ENCODE assay signal across 9 cellular contexts in the genomic region with DNA sequence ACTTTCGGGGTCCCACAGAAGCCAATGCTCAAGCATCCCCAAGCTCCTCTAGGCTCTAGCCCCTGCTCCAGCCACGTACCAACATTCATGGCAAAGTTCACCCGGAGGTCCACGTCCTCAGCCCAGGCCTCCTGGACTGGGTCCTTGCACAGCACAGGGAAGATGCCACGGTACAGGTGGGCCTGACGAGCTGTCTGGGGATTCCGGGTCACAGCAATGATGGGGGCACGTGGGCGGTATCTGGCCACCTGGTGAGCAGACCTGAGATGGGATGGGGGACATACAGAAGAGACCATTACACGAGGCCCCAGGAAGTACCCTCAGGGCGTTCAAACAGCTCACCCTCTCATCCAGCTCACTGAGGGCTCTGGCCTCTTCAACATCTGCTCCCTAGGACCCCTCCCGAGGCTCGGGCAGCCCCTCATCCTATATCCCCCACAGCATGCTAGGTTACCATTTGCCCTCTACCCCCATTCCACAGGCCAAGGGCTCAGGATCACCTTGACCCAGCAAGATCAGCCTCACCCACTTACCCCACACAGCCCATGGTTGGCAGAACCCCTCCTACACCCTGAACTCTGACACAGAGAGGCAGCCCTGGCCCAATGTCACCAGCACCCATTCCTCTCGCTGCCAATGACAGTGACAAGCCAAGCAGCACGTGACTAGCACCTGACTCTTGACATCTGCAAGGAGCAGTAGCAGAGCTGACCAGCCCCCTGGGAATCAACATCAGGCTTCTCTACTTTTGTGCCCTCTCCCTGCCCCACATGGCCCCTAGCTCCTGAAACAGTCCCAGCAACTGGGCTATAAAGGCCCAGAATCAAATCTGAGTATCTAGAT. TPM values are rescaled to one million over a fixed set of nuclear protein-coding genes. Genes with fewer than 3 reads are reported as not detected.
DNase-seq lines count a peak whose midpoint lies in the region; ATAC-seq and TF ChIP-seq lines count a peak whose summit lies in the region.
"Had no signal": no experiment of that assay in that cellular context is flagged by ENCODE, and none has a peak within 500 bp of the region (broad histone marks: within the 10 kb centered on the region; RNA-seq: fewer than 3 reads in every experiment).

No MANE protein-coding gene starts in this region.

- peaks cover 0 to 76% (median 8%) of the 10 kb centered on the region in 3 donors for H3K36me3 Mint-ChIP-seq in naive thymus-derived CD8-positive, alpha-beta T cell

- POLR2A ChIA-PET in HEK293 (lab: Yijun Ruan, JAX), result interaction anchor here (0.5 to 3.0 kb wide), 3 partner anchors 27 to 94 kb away, joined by 5 to 22 read pairs (median 12); a partner anchor contains a TSS
- POLR2A ChIA-PET in naive thymus-derived CD8-positive, alpha-beta T cell (lab: Charles Lee), result interaction anchor here (1.0 to 2.7 kb wide), 4 partner anchors 27 to 73 kb away, joined by 3 to 8 read pairs (median 8); a partner anchor contains a TSS

- peaks cover 76 to 100% (median 90%) of the 10 kb centered on the region in 11 experiments for H4K20me1 ChIP-seq in BLaER1 treated with 17β-estradiol and CSF1 and Interleukin-3, amounts not matched to agents 10 nM and 100 nM

- no peak for DNase-seq in adrenal gland
- no peak for DNase-seq in naive thymus-derived CD8-positive, alpha-beta T cell
- DNase-seq in COLO668 (lab: John Stamatoyannopoulos, UW; ENCODE audit: unreplicated experiment), result no peak
- DNase-seq in SKM-1 treated with dmso at 0.1 percent for 144 hours (lab: John Stamatoyannopoulos, UW; ENCODE audit: unreplicated experiment), result no peak

- peaks cover 76 to 79% (median 78%) of the 10 kb centered on the region in 11 experiments for H3K36me3 ChIP-seq in BLaER1 treated with 17β-estradiol and CSF1 and Interleukin-3, amounts not matched to agents 10 nM and 100 nM
- peaks cover 65 to 76% of the 10 kb centered on the region in 2 experiments for H3K36me3 ChIP-seq in HEK293 (ENCODE audit: control insufficient read depth in 2 of 2, insufficient read depth in 1 of 2, low read length in 2 of 2)
- H3K36me3 ChIP-seq in adrenal gland (replicated peaks in 1 of 2), result peaks cover 0 to 74% of the 10 kb centered on the region in 2 donors

- H3K9me3 Mint-ChIP-seq in naive thymus-derived CD8-positive, alpha-beta T cell, result no peaks in the 10 kb centered on the region
- H3K9me3 Mint-ChIP-seq: activated naive CD4-positive, alpha-beta T cell treated with anti-CD3 and anti-CD28 coated beads for 36 hours had no signal

- 73 to 82% (median 78%) methylated on average over 15 of the region's 15 CpGs for WGBS in adrenal gland, 4 donors

- H3K27me3 Mint-ChIP-seq in naive thymus-derived CD8-positive, alpha-beta T cell, result peaks cover 0 to 18% (median 12%) of the 10 kb centered on the region in 5 donors

- H3K4me3 Mint-ChIP-seq in naive thymus-derived CD8-positive, alpha-beta T cell, result no peak overlapping the region
- H3K4me3 Mint-ChIP-seq: activated naive CD4-positive, alpha-beta T cell treated with anti-CD3 and anti-CD28 coated beads for 36 hours had no signal

- peak overlapping the region in 7 of 10 donors; percentile 48 to 90 (median 75) for H3K27ac Mint-ChIP-seq in naive thymus-derived CD8-positive, alpha-beta T cell
- H3K27ac Mint-ChIP-seq: activated naive CD4-positive, alpha-beta T cell treated with anti-CD3 and anti-CD28 coated beads for 36 hours had no signal

- CTCF ChIA-PET in HEK293 (lab: Yijun Ruan, JAX), result interaction anchor here (0.6 to 4.3 kb wide), 21 partner anchors 8 to 309 kb away, joined by 3 to 35 read pairs (median 4); no protein-coding TSS in a partner anchor

- H3K4me2 ChIP-seq in BLaER1 treated with 17β-estradiol and CSF1 and Interleukin-3, amounts not matched to agents 10 nM and 100 nM, result peak overlapping the region in 4 of 11 experiments; percentile 42 to 55 (median 52); a peak in 4 of 22 replicates

- TF ChIP-seq CTCF in HEK293 (tag by site-specific recombination; IDR thresholded peaks at IDR 0.05) (no peak), adrenal gland (IDR thresholded peaks at IDR 0.05) (no peak)

- no peak overlapping the region for H3K4me3 ChIP-seq in BLaER1 treated with 17β-estradiol and CSF1 and Interleukin-3, amounts not matched to agents 10 nM and 100 nM
- no peak overlapping the region for H3K4me3 ChIP-seq in HEK293 (ENCODE audit: low read depth, low read length)
- H3K4me3 ChIP-seq in adrenal gland, result no peak overlapping the region

- H3K27ac ChIP-seq in BLaER1 treated with 17β-estradiol and CSF1 and Interleukin-3, amounts not matched to agents 10 nM and 100 nM, result peak overlapping the region in 4 of 11 experiments; percentile 28 to 66 (median 40); a peak in 5 of 22 replicates
- H3K27ac ChIP-seq in HEK293 (ENCODE audit: extremely low read depth, low read depth, low read length), result peak overlapping the region; percentile 49; the same call in 1 of the 2 replicates
- peak overlapping the region in 3 of 5 donors; percentile 37 to 80 (median 78) for H3K27ac ChIP-seq in adrenal gland

- intact Hi-C loops in adrenal gland (cut with DNase I), result loop anchor here in 1 of 2 donors (5.0 kb wide), 1 partner anchor 52 kb away; no protein-coding TSS in a partner anchor

- peak overlapping the region in 6 of 11 experiments; percentile 6 to 64 (median 46); a peak in 6 of 22 replicates for H3K9ac ChIP-seq in BLaER1 treated with 17β-estradiol and CSF1 and Interleukin-3, amounts not matched to agents 10 nM and 100 nM

- no peaks in the 10 kb centered on the region for H3K9me3 ChIP-seq in BLaER1 treated with 17β-estradiol and CSF1 and Interleukin-3, amounts not matched to agents 10 nM and 100 nM (replicated peaks in 1 of 11)
- no peaks in the 10 kb centered on the region for H3K9me3 ChIP-seq in HEK293 (ENCODE audit: control insufficient read depth, insufficient read depth, low read depth, low read length)
- H3K9me3 ChIP-seq in adrenal gland (replicated peaks in 1 of 3), result no peaks in the 10 kb centered on the region

- TF ChIP-seq POLR2A in adrenal gland (IDR thresholded peaks at IDR 0.05), result no peak

- H3K4me1 Mint-ChIP-seq in naive thymus-derived CD8-positive, alpha-beta T cell, result peaks cover 3 to 13% (median 8%) of the 10 kb centered on the region in 4 donors

- H3K27me3 ChIP-seq in BLaER1 treated with 17β-estradiol and CSF1 and Interleukin-3, amounts not matched to agents 10 nM and 100 nM, result peaks cover 0 to 33% (median 31%) of the 10 kb centered on the region in 11 experiments; a peak in 18 of 22 replicates
- no peaks in the 10 kb centered on the region for H3K27me3 ChIP-seq in adrenal gland

- no peak for ATAC-seq in naive thymus-derived CD8-positive, alpha-beta T cell
- no peak for ATAC-seq in GM21825 (IDR thresholded peaks at IDR 0.05; ENCODE audit: unreplicated experiment)
- ATAC-seq in GM18868 (IDR thresholded peaks at IDR 0.05; ENCODE audit: unreplicated experiment), result no peak

- H3K4me1 ChIP-seq in BLaER1 treated with 17β-estradiol and CSF1 and Interleukin-3, amounts not matched to agents 10 nM and 100 nM, result peaks cover 15 to 49% (median 39%) of the 10 kb centered on the region in 10 experiments
- H3K4me1 ChIP-seq in HEK293 (ENCODE audit: control insufficient read depth, insufficient read depth, low read length) (no peaks in the 10 kb centered on the region; the same call in 1 of the 2 replicates), adrenal gland (replicated peaks in 1 of 2) (peaks cover 0 to 33% of the 10 kb centered on the region in 2 donors)

TF ChIP-seq in HEK293, 187 proteins besides CTCF, POLR2A, EP300 and RAD21:
- peak; percentile 56; the same call in 1 of the 2 replicates for TF ChIP-seq GLIS2 (tag by site-specific recombination; IDR thresholded peaks at IDR 0.05)
- TF ChIP-seq ZNF302 (tag by site-specific recombination; IDR thresholded peaks at IDR 0.05; ENCODE audit: low read depth), result no peak
- no peak for TF ChIP-seq YY1 (tag by site-specific recombination; IDR thresholded peaks at IDR 0.05)
- TF ChIP-seq TCF7L2 (IDR thresholded peaks at IDR 0.05; ENCODE audit: borderline replicate concordance, low read depth, low read length), result no peak
- TF ChIP-seq ZNF121 (tag by site-specific recombination; IDR thresholded peaks at IDR 0.05), result no peak
- TF ChIP-seq ZBTB48 (tag by site-specific recombination; IDR thresholded peaks at IDR 0.05), result peak; percentile 30; the same call in 1 of the 2 replicates
TF ChIP-seq in HEK293: peak in this region for 2.

RNA-seq across cellular contexts. Expression of a gene that starts 3.0 kb away (rescaled TPM):
- under 1 TPM in 4 of 8 donors, not detected in 4; 0.25 to 0.57 (median 0.35) TPM for total RNA-seq in adrenal gland
- polyA plus RNA-seq in adrenal gland, result under 1 TPM; 0.07 to 0.64 (median 0.29) TPM
- not detected for total RNA-seq in naive thymus-derived CD8-positive, alpha-beta T cell
- polyA plus RNA-seq in naive thymus-derived CD8-positive, alpha-beta T cell, result not detected
- total RNA-seq: activated naive CD4-positive, alpha-beta T cell treated with anti-CD3 and anti-CD28 coated beads for 36 hours had no signal

RNA-seq across cellular contexts. Expression of a gene that starts 30.4 kb away (rescaled TPM):
- total RNA-seq in adrenal gland, result 1,000 to 10,000 TPM in 6 of 8 donors, 100 to 1,000 TPM in 2; 865 to 1,257 (median 1,087) TPM
- 1,000 to 10,000 TPM in 1 of 3 donors, 100 to 1,000 TPM in 2; 520 to 1,308 (median 545) TPM for polyA plus RNA-seq in adrenal gland
- total RNA-seq in naive thymus-derived CD8-positive, alpha-beta T cell, result 100 to 1,000 TPM; 277 to 285 TPM
- polyA plus RNA-seq in naive thymus-derived CD8-positive, alpha-beta T cell, result 100 to 1,000 TPM; 305 to 330 (median 318) TPM
